ENCODE assay signal across 8 cellular contexts in the genomic region with DNA sequence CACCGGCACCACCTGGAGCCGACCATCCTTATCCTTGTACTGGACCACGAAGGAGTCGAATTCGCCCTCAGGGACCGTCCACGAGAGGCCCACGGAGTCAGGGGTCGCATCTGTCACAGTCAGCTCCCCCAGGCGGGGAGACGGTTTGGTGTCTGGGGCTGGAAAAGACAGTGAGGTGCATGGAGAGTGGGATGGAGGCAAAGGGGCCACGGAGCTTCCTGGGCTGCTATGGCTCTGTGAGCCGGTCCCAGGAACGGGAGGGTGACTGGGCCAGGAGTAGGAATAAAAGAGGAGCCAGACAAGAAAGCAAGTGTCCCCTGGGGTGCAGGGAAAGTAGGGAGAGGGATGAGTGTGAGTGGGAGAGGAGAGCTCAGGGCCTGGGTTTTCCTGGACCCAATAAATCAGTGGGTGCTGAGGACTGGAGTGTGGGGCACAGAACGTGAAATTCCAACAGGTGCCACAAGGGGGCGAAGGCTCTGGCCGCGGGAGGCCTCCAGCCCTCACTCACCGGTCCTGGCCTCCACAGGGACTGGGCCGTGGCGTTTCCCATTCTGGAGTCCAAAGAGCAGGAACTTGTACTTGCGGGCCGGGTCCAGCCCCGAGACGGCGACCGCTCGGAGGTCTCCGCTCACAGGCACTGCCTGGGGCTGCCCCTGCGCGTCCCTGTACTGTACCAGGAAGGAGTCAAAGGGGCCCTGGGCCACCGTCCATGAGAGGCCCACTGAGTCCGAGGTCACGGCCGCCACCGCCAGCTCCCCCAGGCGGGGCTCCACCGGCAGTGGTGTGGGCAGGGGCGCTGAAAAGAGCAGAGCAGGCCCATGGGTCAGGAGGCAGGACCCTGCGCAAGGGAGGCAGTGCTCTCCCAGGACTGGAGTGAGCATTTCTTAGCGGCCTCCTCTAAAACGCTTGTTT. TPM values are rescaled to one million over a fixed set of nuclear protein-coding genes. Genes with fewer than 3 reads are reported as not detected.
DNase-seq lines count a peak whose midpoint lies in the region; ATAC-seq and TF ChIP-seq lines count a peak whose summit lies in the region.

No MANE protein-coding gene starts in this region.

- H3K4me1 Mint-ChIP-seq in CD8-positive, alpha-beta memory T cell, result peaks cover 2 to 6% (median 4%) of the 10 kb centered on the region in 3 donors

- ATAC-seq in sciatic nerve, result peak; percentile 63
- ATAC-seq in GM18511 (IDR thresholded peaks at IDR 0.05; ENCODE audit: unreplicated experiment), result no peak
- no peak for ATAC-seq in GM19351 (IDR thresholded peaks at IDR 0.05; ENCODE audit: unreplicated experiment)

- no peaks in the 10 kb centered on the region for H3K9me3 Mint-ChIP-seq in CD8-positive, alpha-beta memory T cell

- no peak overlapping the region for H3K4me3 ChIP-seq in CD8-positive, alpha-beta memory T cell (ENCODE audit: low read length)
- H3K4me3 ChIP-seq in right atrium auricular region, result no peak overlapping the region

- H3K9me3 ChIP-seq in CD8-positive, alpha-beta memory T cell (ENCODE audit: low read length), result no peaks in the 10 kb centered on the region
- H3K9me3 ChIP-seq in right atrium auricular region, result no peaks in the 10 kb centered on the region

- intact Hi-C loops in sciatic nerve (cut with DNase I), result no loop called here

- H3K27me3 ChIP-seq in CD8-positive, alpha-beta memory T cell (ENCODE audit: insufficient read depth, low read length, poor library complexity, severe bottlenecking), result no peaks in the 10 kb centered on the region
- no peaks in the 10 kb centered on the region for H3K27me3 ChIP-seq in right atrium auricular region

- POLR2A ChIA-PET in CD8-positive, alpha-beta memory T cell (lab: Charles Lee), result no interaction called here

- peak overlapping the region in 1 of 7 donors; percentile 14 for H3K4me3 Mint-ChIP-seq in CD8-positive, alpha-beta memory T cell

- H3K4me1 ChIP-seq in CD8-positive, alpha-beta memory T cell (ENCODE audit: insufficient read depth, low read length), result no peaks in the 10 kb centered on the region
- H3K4me1 ChIP-seq in right atrium auricular region, result peaks cover 0 to 28% of the 10 kb centered on the region in 2 donors

- H3K27ac ChIP-seq in CD8-positive, alpha-beta memory T cell (ENCODE audit: low read depth, low read length), result no peak overlapping the region
- H3K27ac ChIP-seq in adipose tissue (ENCODE audit: low read depth, low read length), result peak overlapping the region; percentile 58
- peak overlapping the region; percentile 79 to 90 for H3K27ac ChIP-seq in right atrium auricular region

- WGBS in adipose tissue, 3 donors, result 43 to 46% (median 46%) methylated on average over 41 to 42 of the region's 42 CpGs

- peak; percentile 80 to 88 for TF ChIP-seq CTCF in right atrium auricular region (IDR thresholded peaks at IDR 0.05)

- H3K27ac Mint-ChIP-seq in CD8-positive, alpha-beta memory T cell, result peak overlapping the region in 2 of 8 donors; percentile 35 to 72

- DNase-seq in CD8-positive, alpha-beta memory T cell, result peak; percentile 47 to 76 (median 52)
- peak; percentile 71 for DNase-seq in HK-2 (ENCODE audit: unreplicated experiment)
- peak; percentile 29 for DNase-seq in SW480 (ENCODE audit: low spot score)
- peak; percentile 86 for DNase-seq in right atrium auricular region (ENCODE audit: low spot score)
- peak; percentile 90 for DNase-seq in sciatic nerve (ENCODE audit: low spot score)

- no peaks in the 10 kb centered on the region for H3K36me3 Mint-ChIP-seq in CD8-positive, alpha-beta memory T cell

- no peaks in the 10 kb centered on the region for H3K36me3 ChIP-seq in CD8-positive, alpha-beta memory T cell (ENCODE audit: insufficient read depth, low read length)
- no peaks in the 10 kb centered on the region for H3K36me3 ChIP-seq in right atrium auricular region

- H3K27me3 Mint-ChIP-seq in CD8-positive, alpha-beta memory T cell, result peaks cover 4% of the 10 kb centered on the region in 2 donors

- CTCF ChIA-PET in CD8-positive, alpha-beta memory T cell (lab: Charles Lee), result interaction anchor here (0.7 to 1.1 kb wide), 3 partner anchors 29 to 95 kb away, joined by 3 read pairs; partner anchors contain the start of genes NELFE and SKIC2

RNA-seq across cellular contexts. Expression of gene CYP21A2, which starts 9.9 kb away (rescaled TPM):
- under 1 TPM; 0.37 to 0.40 TPM for total RNA-seq in CD8-positive, alpha-beta memory T cell
- polyA plus RNA-seq in CD8-positive, alpha-beta memory T cell, result not detected
- 1 to 10 TPM in 2 of 3 donors, under 1 TPM in 1; 0.71 to 2.1 (median 1.4) TPM for polyA plus RNA-seq in adipose tissue
- total RNA-seq in right atrium auricular region (1 to 10 TPM in 1 of 2 donors, under 1 TPM in 1; 0.19 to 1.2 TPM), sciatic nerve (6.1 TPM)

RNA-seq across cellular contexts. Expression of gene C4B, which starts 33.5 kb away (rescaled TPM):
- total RNA-seq in CD8-positive, alpha-beta memory T cell, result 1 to 10 TPM; 2.2 to 3.7 TPM
- polyA plus RNA-seq in CD8-positive, alpha-beta memory T cell, result 0.70 TPM
- 100 to 1,000 TPM in 1 of 3 donors, 10 to 100 TPM in 2; 22.4 to 207 (median 93.8) TPM for polyA plus RNA-seq in adipose tissue
- total RNA-seq in right atrium auricular region, result 100 to 1,000 TPM; 150 to 241 TPM
- total RNA-seq in sciatic nerve, result 392 TPM

Comparison
In these comparisons a context has a peak if more than half of its experiments do, and no peak if none do; other contexts are left out.
1. DNase-seq: peak in every context shown above with its lines; median percentile 90 in sciatic nerve; 86 in right atrium auricular region; 71 in HK-2; 52 in CD8-positive, alpha-beta memory T cell; 29 in SW480.
2. RNA of gene C4B, which starts 33.5 kb away (total RNA-seq): 392 TPM in sciatic nerve (single experiment) and 150 to 241 TPM in right atrium auricular region; 2.2 to 3.7 TPM in CD8-positive, alpha-beta memory T cell; every median in the first group is over 10 times any median in the second.